Comparison of ENCODE assay signal across 21 cellular contexts in genomic region chr1:88917321-88918025, GRCh38. TPM values are rescaled to one million over a fixed set of nuclear protein-coding genes. Genes with fewer than 3 reads are reported as not detected.
DNase-seq lines count a peak whose midpoint lies in the region; ATAC-seq, FAIRE-seq and TF ChIP-seq lines count a peak whose summit lies in the region.
"Had no signal": no experiment of that assay in that cellular context is flagged by ENCODE, and none has a peak within 500 bp of the region (broad histone marks: within the 10 kb centered on the region; RNA-seq: fewer than 3 reads in every experiment).

No MANE protein-coding gene starts in this region.

- no peak overlapping the region for H3K4me3 Mint-ChIP-seq in activated T-helper 2 cell treated with anti-CD3 and anti-CD28 coated beads, Interferon-gamma antibody, Interleukin-2, Interleukin-4, amounts not matched to agents 10 μg/mL and 5 μg/mL and 100 μg/mL, durations not matched to agents 14 hours and 24 hours and 36 hours (ENCODE audit: low read depth)
- H3K4me3 Mint-ChIP-seq: B cell; CD4-positive, CD25-positive, alpha-beta regulatory T cell; T-cell had no signal

- H3K36me3 ChIP-seq in MG63 (no peaks in the 10 kb centered on the region), bronchial epithelial cell (ENCODE audit: control insufficient read depth, insufficient read depth, low read length) (peaks cover 1% of the 10 kb centered on the region)

- intact Hi-C loops in activated T-helper 2 cell treated with anti-CD3 and anti-CD28 coated beads, Interferon-gamma antibody, Interleukin-2, Interleukin-4, amounts not matched to agents 10 μg/mL and 5 μg/mL and 100 μg/mL, durations not matched to agents 14 hours and 24 hours and 36 hours (cut with micrococcal nuclease): no loop called here

- H3K27me3 Mint-ChIP-seq in activated T-helper 2 cell treated with anti-CD3 and anti-CD28 coated beads, Interferon-gamma antibody, Interleukin-2, Interleukin-4, amounts not matched to agents 10 μg/mL and 5 μg/mL and 100 μg/mL, durations not matched to agents 14 hours and 24 hours and 36 hours (ENCODE audit: low read depth): peaks cover 2% of the 10 kb centered on the region
- H3K27me3 Mint-ChIP-seq: B cell, T-cell had no signal

- no peak overlapping the region for H3K27ac Mint-ChIP-seq in activated T-helper 2 cell treated with anti-CD3 and anti-CD28 coated beads, Interferon-gamma antibody, Interleukin-2, Interleukin-4, amounts not matched to agents 10 μg/mL and 5 μg/mL and 100 μg/mL, durations not matched to agents 14 hours and 24 hours and 36 hours
- H3K27ac Mint-ChIP-seq: B cell; CD4-positive, CD25-positive, alpha-beta regulatory T cell; T-cell had no signal

- DNase-seq in EH (ENCODE audit: low read depth) (peak; percentile 12), GM19239 (ENCODE audit: insufficient read length, low spot score) (no peak), MG63 (peak; percentile 8), bronchial epithelial cell (ENCODE audit: low read depth) (peak; percentile 25), GM10248 (ENCODE audit: extremely low spot score) (no peak)
- DNase-seq in activated T-helper 2 cell treated with anti-CD3 and anti-CD28 coated beads, Interferon-gamma antibody, Interleukin-2, Interleukin-4, amounts not matched to agents 10 μg/mL and 5 μg/mL and 100 μg/mL, durations not matched to agents 14 hours and 24 hours and 36 hours (ENCODE audit: low spot score): no peak
- DNase-seq: Caco-2, KG1, NCI-H1092 treated with DMSO at 0.1 percent for 48 hours, NCI-H2081 treated with DMSO at 0.1 percent for 48 hours, NCI-H524 treated with DMSO at 0.1 percent for 48 hours, SHP77, SK-N-SH, T-cell had no signal

- no peak for ATAC-seq in HG03457 (IDR thresholded peaks at IDR 0.05; ENCODE audit: unreplicated experiment)
- ATAC-seq: T-cell had no signal

- TF ChIP-seq CTCF in bronchial epithelial cell (IDR thresholded peaks at IDR 0.05; ENCODE audit: insufficient read depth, low read length, severe bottlenecking): no peak
- TF ChIP-seq CTCF in GM10248 (IDR thresholded peaks at IDR 0.05; ENCODE audit: control extremely low read depth, extremely low read depth, low read depth, missing control alignments): no peak

- H3K4me3 ChIP-seq in MG63 (no peak overlapping the region), bronchial epithelial cell (ENCODE audit: low read depth, low read length) (no peak overlapping the region)

- H3K4me1 Mint-ChIP-seq in activated T-helper 2 cell treated with anti-CD3 and anti-CD28 coated beads, Interferon-gamma antibody, Interleukin-2, Interleukin-4, amounts not matched to agents 10 μg/mL and 5 μg/mL and 100 μg/mL, durations not matched to agents 14 hours and 24 hours and 36 hours (ENCODE audit: low read depth): peaks cover 5% of the 10 kb centered on the region
- H3K4me1 Mint-ChIP-seq: B cell had no signal

- peaks cover 67% of the 10 kb centered on the region for H3K36me3 Mint-ChIP-seq in activated T-helper 2 cell treated with anti-CD3 and anti-CD28 coated beads, Interferon-gamma antibody, Interleukin-2, Interleukin-4, amounts not matched to agents 10 μg/mL and 5 μg/mL and 100 μg/mL, durations not matched to agents 14 hours and 24 hours and 36 hours (ENCODE audit: low read depth)

- peaks cover 48% of the 10 kb centered on the region for H3K9me3 Mint-ChIP-seq in activated T-helper 2 cell treated with anti-CD3 and anti-CD28 coated beads, Interferon-gamma antibody, Interleukin-2, Interleukin-4, amounts not matched to agents 10 μg/mL and 5 μg/mL and 100 μg/mL, durations not matched to agents 14 hours and 24 hours and 36 hours

- peak; percentile 11 for FAIRE-seq in GM19239 (lab: Jason Lieb, UNC)
- FAIRE-seq in bronchial epithelial cell (lab: Jason Lieb, UNC): no peak
- FAIRE-seq: G401.6, GM12891, GM18507, RCC 7860 had no signal

- peaks cover 24% of the 10 kb centered on the region for H3K9me3 ChIP-seq in MG63

- H3K27me3 ChIP-seq in MG63 (no peaks in the 10 kb centered on the region), bronchial epithelial cell (ENCODE audit: control insufficient read depth, insufficient read depth, low read length) (no peaks in the 10 kb centered on the region)

- POLR2A ChIA-PET in GM10248 (lab: Yijun Ruan, JAX): no interaction called here

- CTCF ChIA-PET in GM10248 (lab: Yijun Ruan, JAX): interaction anchor here (2.1 kb wide), 1 partner anchor 10 kb away, joined by 7 read pairs; no protein-coding TSS in a partner anchor

RNA-seq across cellular contexts. Expression of gene GTF2B, which starts 26.1 kb away (rescaled TPM):
- total RNA-seq in MG63 (2014; rRNA removed; shearing (Covaris generic); ENCODE audit: low replicate concordance): 49.7 and 61.1 TPM in 2 replicates
- 38.0 and 40.8 TPM in 2 replicates for total RNA-seq in bronchial epithelial cell
- 37.6 and 42.2 TPM in 2 replicates for total RNA-seq in activated T-helper 2 cell treated with anti-CD3 and anti-CD28 coated beads, Interferon-gamma antibody, Interleukin-2, Interleukin-4, amounts not matched to agents 10 μg/mL and 5 μg/mL and 100 μg/mL, durations not matched to agents 14 hours and 24 hours and 36 hours

Comparison
In these comparisons a context has a peak if more than half of its experiments do, and no peak if none do; other contexts are left out.
1. DNase-seq: peak in EH (single experiment), MG63 (single experiment) and bronchial epithelial cell (single experiment); none in GM19239 (single experiment), activated T-helper 2 cell treated with anti-CD3 and anti-CD28 coated beads, Interferon-gamma antibody, Interleukin-2, Interleukin-4, amounts not matched to agents 10 μg/mL and 5 μg/mL and 100 μg/mL, durations not matched to agents 14 hours and 24 hours and 36 hours (single experiment) and GM10248 (single experiment).